Comparison of ENCODE assay signal across 23 cellular contexts in genomic region chr14:102225936-102226335, GRCh38.
DNase-seq lines count a peak whose midpoint lies in the region; ATAC-seq and TF ChIP-seq lines count a peak whose summit lies in the region.
"Had no signal": no experiment of that assay in that cellular context is flagged by ENCODE, and none has a peak within 500 bp of the region (broad histone marks: within the 10 kb centered on the region; RNA-seq: fewer than 3 reads in every experiment).

No MANE protein-coding gene starts in this region.

- H3K27me3 Mint-ChIP-seq in chondrocyte (ENCODE audit: low read depth) (no peaks in the 10 kb centered on the region), nephron (ENCODE audit: low read depth) (no peaks in the 10 kb centered on the region)
- H3K27me3 Mint-ChIP-seq in CD8-positive, alpha-beta T cell (ENCODE audit: low read depth), result no peaks in the 10 kb centered on the region
- H3K27me3 Mint-ChIP-seq: IgD-negative memory B cell, T-cell had no signal

- no peak for ATAC-seq in CD8-positive, alpha-beta T cell
- ATAC-seq: stimulated activated naive B cell treated with anti-CD40 and anti-IgM and Interleukin-4, amounts not matched to agents 10 μg/mL and 1 μg/mL and 100 μg/mL, for 72 hours; T-cell had no signal

- intact Hi-C loops in CD8-positive, alpha-beta T cell (cut with DNase I, micrococcal nuclease), result no loop called here

- no peak for TF ChIP-seq CTCF in chondrocyte (IDR thresholded peaks at IDR 0.05)
- TF ChIP-seq CTCF in nephron (IDR thresholded peaks at IDR 0.05; ENCODE audit: unreplicated experiment in 3 of 3), result no peak
- TF ChIP-seq CTCF in CD8-positive, alpha-beta T cell (IDR thresholded peaks at IDR 0.05), result no peak
- no peak for TF ChIP-seq CTCF in GM13977 (IDR thresholded peaks at IDR 0.05; ENCODE audit: extremely low read depth, insufficient read depth, missing control alignments)

- H3K36me3 Mint-ChIP-seq in chondrocyte (ENCODE audit: low read depth) (peaks cover 10% of the 10 kb centered on the region), nephron (ENCODE audit: low read depth) (peaks cover 23% of the 10 kb centered on the region)
- peaks cover 6% of the 10 kb centered on the region for H3K36me3 Mint-ChIP-seq in CD8-positive, alpha-beta T cell

- CTCF ChIA-PET in CD8-positive, alpha-beta T cell (lab: Charles Lee), result no interaction called here

- in situ Hi-C loops in GM13977 (cut with MboI; ENCODE audit: low pct_unique_long_range_greater_than_20kb, low sequenced_read_pairs, unreplicated experiment), result no loop called here

- no peaks in the 10 kb centered on the region for H3K4me1 ChIP-seq in CD8-positive, alpha-beta T cell (ENCODE audit: insufficient read depth, low read length)
- H3K4me1 ChIP-seq: Peyer's patch had no signal

- no peaks in the 10 kb centered on the region for H3K9me3 ChIP-seq in CD8-positive, alpha-beta T cell (ENCODE audit: low read length)
- H3K9me3 ChIP-seq: BLaER1 treated with 17β-estradiol and CSF1 and Interleukin-3, amounts not matched to agents 10 nM and 100 nM; Peyer's patch; SJSA1 had no signal

- POLR2A ChIA-PET in CD8-positive, alpha-beta T cell (lab: Charles Lee), result no interaction called here

- no peak overlapping the region for H3K4me3 Mint-ChIP-seq in chondrocyte (ENCODE audit: unreplicated experiment)
- no peak overlapping the region for H3K4me3 Mint-ChIP-seq in nephron
- H3K4me3 Mint-ChIP-seq in CD8-positive, alpha-beta T cell, result no peak overlapping the region
- H3K4me3 Mint-ChIP-seq: activated naive CD4-positive, alpha-beta T cell treated with anti-CD3 and anti-CD28 coated beads, Interleukin-2, amount 10 ng/mL, durations not matched to agents 7 days and 5 days; IgD-negative memory B cell; stimulated activated naive B cell treated with anti-CD40 and anti-IgM and Interleukin-4, amounts not matched to agents 10 μg/mL and 1 μg/mL and 100 μg/mL, for 72 hours; T-cell had no signal

- no peaks in the 10 kb centered on the region; the same call in 1 of the 2 replicates for H3K36me3 ChIP-seq in H7 (replicated peaks; ENCODE audit: control insufficient read depth, insufficient read depth, low read length)
- peaks cover 5% of the 10 kb centered on the region for H3K36me3 ChIP-seq in CD8-positive, alpha-beta T cell (ENCODE audit: insufficient read depth, low read length)
- H3K36me3 ChIP-seq: SJSA1 had no signal

- H3K27ac ChIP-seq in CD8-positive, alpha-beta T cell (ENCODE audit: low read depth, low read length), result no peak overlapping the region
- H3K27ac ChIP-seq: BLaER1 treated with 17β-estradiol and CSF1 and Interleukin-3, amounts not matched to agents 10 nM and 100 nM; Peyer's patch; SJSA1 had no signal

- no peak overlapping the region for H3K4me3 ChIP-seq in H7 (ENCODE audit: insufficient read depth, low read depth, low read length)
- H3K4me3 ChIP-seq in CD8-positive, alpha-beta T cell (ENCODE audit: low read depth, low read length), result no peak overlapping the region
- H3K4me3 ChIP-seq: BLaER1 treated with 17β-estradiol and CSF1 and Interleukin-3, amounts not matched to agents 10 nM and 100 nM; Peyer's patch; SJSA1 had no signal

- H3K27ac Mint-ChIP-seq in chondrocyte (ENCODE audit: unreplicated experiment), result no peak overlapping the region
- H3K27ac Mint-ChIP-seq in nephron, result peak overlapping the region in 2 of 3 experiments; percentile 25 to 57
- H3K27ac Mint-ChIP-seq in CD8-positive, alpha-beta T cell, result no peak overlapping the region
- H3K27ac Mint-ChIP-seq: activated naive CD4-positive, alpha-beta T cell treated with anti-CD3 and anti-CD28 coated beads, Interleukin-2, amount 10 ng/mL, durations not matched to agents 7 days and 5 days; IgD-negative memory B cell; stimulated activated naive B cell treated with anti-CD40 and anti-IgM and Interleukin-4, amounts not matched to agents 10 μg/mL and 1 μg/mL and 100 μg/mL, for 72 hours; T-cell had no signal

- H3K9me3 Mint-ChIP-seq in chondrocyte (ENCODE audit: low read depth), result no peaks in the 10 kb centered on the region
- H3K9me3 Mint-ChIP-seq in nephron, result no peaks in the 10 kb centered on the region
- H3K9me3 Mint-ChIP-seq in CD8-positive, alpha-beta T cell, result no peaks in the 10 kb centered on the region
- H3K9me3 Mint-ChIP-seq: activated naive CD4-positive, alpha-beta T cell treated with anti-CD3 and anti-CD28 coated beads, Interleukin-2, amount 10 ng/mL, durations not matched to agents 7 days and 5 days; IgD-negative memory B cell; stimulated activated naive B cell treated with anti-CD40 and anti-IgM and Interleukin-4, amounts not matched to agents 10 μg/mL and 1 μg/mL and 100 μg/mL, for 72 hours; T-cell had no signal

- peak; percentile 64 for DNase-seq in H7
- peak; percentile 32 for DNase-seq in NCI-H82 treated with DMSO at 0.1 percent for 48 hours (lab: John Stamatoyannopoulos, UW; ENCODE audit: unreplicated experiment)
- peak; percentile 88 for DNase-seq in chondrocyte (ENCODE audit: low spot score)
- DNase-seq in CD8-positive, alpha-beta T cell, result no peak
- no peak for DNase-seq in dedifferentiated amniotic fluid mesenchymal stem cell (ENCODE audit: extremely low spot score)
- DNase-seq in GM13977 (ENCODE audit: low spot score), result no peak
- DNase-seq in inferior parietal cortex (ENCODE audit: extremely low spot score), result no peak
- DNase-seq: activated CD4-positive, alpha-beta T cell treated with anti-CD3 and anti-CD28 coated beads for 4 hours; activated naive CD4-positive, alpha-beta T cell treated with anti-CD3 and anti-CD28 coated beads, Interleukin-2, amount 10 ng/mL, durations not matched to agents 7 days and 5 days; amniotic stem cell; DND-41; HCEC 1CT; NCI-H510A treated with DMSO at 0.1 percent for 48 hours; Peyer's patch; retina; small intestine; stimulated activated CD4-positive, alpha-beta T cell treated with anti-CD3 and anti-CD28 coated beads, Interleukin-2, amount 100 ng/mL, for 48 hours; stimulated activated naive B cell treated with anti-CD40 and anti-IgM and Interleukin-4, amounts not matched to agents 10 μg/mL and 1 μg/mL and 100 μg/mL, for 72 hours; T-cell had no signal

- H3K4me1 Mint-ChIP-seq in chondrocyte (ENCODE audit: low read depth) (no peaks in the 10 kb centered on the region), nephron (peaks cover 22% of the 10 kb centered on the region)
- no peaks in the 10 kb centered on the region for H3K4me1 Mint-ChIP-seq in CD8-positive, alpha-beta T cell (ENCODE audit: low read depth)
- H3K4me1 Mint-ChIP-seq: IgD-negative memory B cell had no signal

- H3K27me3 ChIP-seq in H7 (ENCODE audit: control insufficient read depth, insufficient read depth, low read length), result no peaks in the 10 kb centered on the region
- no peaks in the 10 kb centered on the region for H3K27me3 ChIP-seq in CD8-positive, alpha-beta T cell (ENCODE audit: insufficient read depth, low read length)
- H3K27me3 ChIP-seq: BLaER1 treated with 17β-estradiol and CSF1 and Interleukin-3, amounts not matched to agents 10 nM and 100 nM; Peyer's patch; SJSA1 had no signal

Comparison
In these comparisons a context has a peak if more than half of its experiments do, and no peak if none do; other contexts are left out.
1. DNase-seq: peak in H7 (single experiment), NCI-H82 treated with DMSO at 0.1 percent for 48 hours (single experiment) and chondrocyte (single experiment); none in CD8-positive, alpha-beta T cell (0 of 7), dedifferentiated amniotic fluid mesenchymal stem cell (single experiment), GM13977 (single experiment) and inferior parietal cortex (single experiment).
2. H3K27ac Mint-ChIP-seq: peak in nephron (2 of 3); none in chondrocyte (single experiment) and CD8-positive, alpha-beta T cell (single experiment).